Comparison of ENCODE assay signal across 27 cellular contexts in the genomic region with DNA sequence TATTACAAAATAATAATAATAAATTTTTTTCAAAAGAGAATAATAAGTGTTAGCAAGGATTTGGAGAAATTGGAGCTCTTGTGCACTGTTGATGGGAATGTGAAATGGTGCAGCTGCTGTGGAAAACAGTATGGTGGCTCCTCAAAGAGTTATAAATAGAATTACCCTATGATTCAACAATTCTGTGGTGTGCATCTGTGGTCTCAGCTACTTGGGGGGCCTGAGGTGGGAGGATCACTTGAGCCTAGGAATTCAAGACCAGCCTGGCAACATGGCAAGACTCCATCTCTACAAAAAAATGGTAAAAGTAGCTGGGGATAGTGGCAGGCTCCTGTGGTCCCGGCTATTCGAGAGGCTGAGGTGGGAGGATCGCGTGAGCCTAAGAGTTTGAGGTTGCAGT. TPM values are rescaled to one million over a fixed set of nuclear protein-coding genes. Genes with fewer than 3 reads are reported as not detected.
A peak's percentile ranks its signal among the peaks of the same experiment; 100 is the strongest.
DNase-seq lines count a peak whose midpoint lies in the region; ATAC-seq, FAIRE-seq and TF ChIP-seq lines count a peak whose summit lies in the region.
"Had no signal": no experiment of that assay in that cellular context is flagged by ENCODE, and none has a peak within 500 bp of the region (broad histone marks: within the 10 kb centered on the region; RNA-seq: fewer than 3 reads in every experiment).

No MANE protein-coding gene starts in this region.

- TF ChIP-seq POLR2A in GM18505 (IDR thresholded peaks at IDR 0.05; ENCODE audit: borderline replicate concordance, extremely low read depth, insufficient read depth, insufficient read length), result no peak

- peaks cover 1% of the 10 kb centered on the region for H3K36me3 Mint-ChIP-seq in astrocyte (ENCODE audit: low read depth, unreplicated experiment)
- H3K36me3 Mint-ChIP-seq: CD4-positive, alpha-beta memory T cell had no signal

- no peak overlapping the region for H3K9ac ChIP-seq in DND-41 (ENCODE audit: low read depth, low read length)
- no peak overlapping the region for H3K9ac ChIP-seq in astrocyte (ENCODE audit: low read length)
- H3K9ac ChIP-seq: BLaER1 treated with 17β-estradiol and CSF1 and Interleukin-3, amounts not matched to agents 10 nM and 100 nM; GM23248; SK-N-SH had no signal

- no peaks in the 10 kb centered on the region for H3K4me1 Mint-ChIP-seq in astrocyte (ENCODE audit: low read depth, unreplicated experiment)

- no peak overlapping the region for H2AFZ ChIP-seq in DND-41 (ENCODE audit: low read depth, low read length)
- no peak overlapping the region for H2AFZ ChIP-seq in astrocyte (ENCODE audit: low read depth, low read length)
- H2AFZ ChIP-seq: GM23248 had no signal

- no peak overlapping the region for H3K4me3 Mint-ChIP-seq in astrocyte (ENCODE audit: unreplicated experiment)
- H3K4me3 Mint-ChIP-seq: CD4-positive, alpha-beta memory T cell had no signal

- H4K20me1 ChIP-seq in DND-41 (ENCODE audit: insufficient read depth, low read length), result no peaks in the 10 kb centered on the region
- H4K20me1 ChIP-seq in astrocyte (ENCODE audit: insufficient read depth, low read length), result no peaks in the 10 kb centered on the region
- H4K20me1 ChIP-seq: BLaER1 treated with 17β-estradiol and CSF1 and Interleukin-3, amounts not matched to agents 10 nM and 100 nM had no signal

- peaks cover 8% of the 10 kb centered on the region for H3K9me3 Mint-ChIP-seq in astrocyte (ENCODE audit: unreplicated experiment)

- FAIRE-seq in astrocyte (lab: Jason Lieb, UNC), result no peak
- FAIRE-seq: A204.1, GM12891 had no signal

- TF ChIP-seq CTCF in DND-41 (IDR thresholded peaks at IDR 0.05; ENCODE audit: borderline replicate concordance, extremely low read depth, low read length, poor library complexity, severe bottlenecking) (no peak), astrocyte (IDR thresholded peaks at IDR 0.05; ENCODE audit: insufficient read depth, low read depth, low read length) (no peak)

- H3K4me3 ChIP-seq in DND-41 (ENCODE audit: low read depth in 1 of 2, low read length in 2 of 2) (no peak overlapping the region), astrocyte (ENCODE audit: insufficient read depth, low read depth, low read length) (no peak overlapping the region)
- H3K4me3 ChIP-seq: BLaER1 treated with 17β-estradiol and CSF1 and Interleukin-3, amounts not matched to agents 10 nM and 100 nM; GM23248 had no signal

- H3K27me3 ChIP-seq in DND-41 (ENCODE audit: insufficient read depth, low read length, poor library complexity) (no peaks in the 10 kb centered on the region), astrocyte (ENCODE audit: insufficient read depth, low read length) (no peaks in the 10 kb centered on the region)
- H3K27me3 ChIP-seq: BLaER1 treated with 17β-estradiol and CSF1 and Interleukin-3, amounts not matched to agents 10 nM and 100 nM had no signal

- intact Hi-C loops in left colon (cut with DNase I, micrococcal nuclease), result no loop called here

- H3K36me3 ChIP-seq in DND-41 (ENCODE audit: insufficient read depth, low read length) (peaks cover 96% of the 10 kb centered on the region), astrocyte (ENCODE audit: insufficient read depth, low read length) (no peaks in the 10 kb centered on the region)

- ATAC-seq in DND-41 (ENCODE audit: insufficient read depth, low read depth) (0 out of 3 replicates have a peak, but pooled peaks have one; percentile 15), GM21381 (IDR thresholded peaks at IDR 0.05; ENCODE audit: unreplicated experiment) (no peak), left colon (no peak), GM18505 (IDR thresholded peaks at IDR 0.05; ENCODE audit: unreplicated experiment) (no peak)

- H3K4me1 ChIP-seq in DND-41 (ENCODE audit: insufficient read depth, low read length), result peaks cover 3% of the 10 kb centered on the region; the same call in 1 of the 2 replicates
- H3K4me1 ChIP-seq in astrocyte (ENCODE audit: insufficient read depth, low read length), result no peaks in the 10 kb centered on the region

- H3K27ac ChIP-seq in DND-41 (ENCODE audit: low read length) (no peak overlapping the region; the same call in 1 of the 2 replicates), astrocyte (ENCODE audit: low read depth, low read length) (no peak overlapping the region)
- H3K27ac ChIP-seq: BLaER1 treated with 17β-estradiol and CSF1 and Interleukin-3, amounts not matched to agents 10 nM and 100 nM; GM23248 had no signal

- H3K79me2 ChIP-seq in DND-41 (ENCODE audit: insufficient read depth, low read length) (peaks cover 40% of the 10 kb centered on the region), astrocyte (ENCODE audit: insufficient read depth, low read length) (no peaks in the 10 kb centered on the region)

- H3K4me2 ChIP-seq in DND-41 (ENCODE audit: insufficient read depth, low read length), result no peak overlapping the region
- H3K4me2 ChIP-seq in astrocyte (ENCODE audit: low read length), result no peak overlapping the region
- H3K4me2 ChIP-seq: BLaER1 treated with 17β-estradiol and CSF1 and Interleukin-3, amounts not matched to agents 10 nM and 100 nM; SK-N-SH had no signal

- H3K9me3 ChIP-seq in DND-41 (ENCODE audit: insufficient read depth, low read length, severe bottlenecking) (no peaks in the 10 kb centered on the region), astrocyte (ENCODE audit: insufficient read depth, low read depth, low read length) (no peaks in the 10 kb centered on the region)
- H3K9me3 ChIP-seq: SK-N-SH had no signal

- no peak for DNase-seq in DND-41
- peak; percentile 55 for DNase-seq in LHCN-M2 (ENCODE audit: low read depth)
- peak; percentile 30 for DNase-seq in astrocyte (ENCODE audit: low read depth)
- DNase-seq in fibroblast of peridontal ligament (ENCODE audit: extremely low read depth), result peak; percentile 18
- DNase-seq in left colon, result no peak
- DNase-seq in NCI-H2196 treated with DMSO at 0.1 percent for 48 hours (lab: John Stamatoyannopoulos, UW; ENCODE audit: unreplicated experiment), result no peak
- DNase-seq: AML-193; CD4-positive, alpha-beta memory T cell; COR-L47; DMS53; GF-D8; GM23248; H7; IMR-90; KG1; MM.1S; NCI-H2029; NCI-H446 treated with DMSO at 0.1 percent for 48 hours; NCI-H526 treated with DMSO at 0.1 percent for 48 hours; SHP77 treated with DMSO at 0.1 percent for 48 hours; SK-N-SH; SW 1271 had no signal

- H3K27ac Mint-ChIP-seq in astrocyte (ENCODE audit: unreplicated experiment), result no peak overlapping the region
- H3K27ac Mint-ChIP-seq: CD4-positive, alpha-beta memory T cell had no signal

- no peaks in the 10 kb centered on the region for H3K27me3 Mint-ChIP-seq in astrocyte (ENCODE audit: low read depth, unreplicated experiment)

RNA-seq across cellular contexts. Expression of gene MND1, which starts 19.6 kb away (rescaled TPM):
- total RNA-seq in LHCN-M2 (2014; rRNA removed) (15.8 and 20.5 TPM in 2 replicates), astrocyte (1.00 and 1.0 TPM in 2 replicates), left colon (1 to 10 TPM; 1.5 to 2.5 TPM)
- polyA plus RNA-seq in LHCN-M2 (2012), result 4.8 TPM
- total RNA-seq: CD4-positive, alpha-beta memory T cell had no signal

Comparison
In these comparisons a context has a peak if more than half of its experiments do, and no peak if none do; other contexts are left out.
1. DNase-seq: peak in LHCN-M2 (single experiment), astrocyte (single experiment) and fibroblast of peridontal ligament (single experiment); none in DND-41 (single experiment), left colon (0 of 2) and NCI-H2196 treated with DMSO at 0.1 percent for 48 hours (single experiment).